ENCODE assay signal across 9 cellular contexts in genomic region chr16:62041401-62041800, GRCh38. TPM values are rescaled to one million over a fixed set of nuclear protein-coding genes. Genes with fewer than 3 reads are reported as not detected.
DNase-seq lines count a peak whose midpoint lies in the region; ATAC-seq lines count a peak whose summit lies in the region.
"Had no signal": no experiment of that assay in that cellular context is flagged by ENCODE, and none has a peak within 500 bp of the region (broad histone marks: within the 10 kb centered on the region; RNA-seq: fewer than 3 reads in every experiment).

No MANE protein-coding gene starts in this region.

- no peaks in the 10 kb centered on the region for H3K79me2 ChIP-seq in Karpas-422 (ENCODE audit: low read length)

- H3K36me3 ChIP-seq in Karpas-422 (ENCODE audit: insufficient read depth, low read length): no peaks in the 10 kb centered on the region
- H3K36me3 ChIP-seq in adipocyte (ENCODE audit: control insufficient read depth, insufficient read depth, low read length, severe bottlenecking): no peaks in the 10 kb centered on the region
- H3K36me3 ChIP-seq in mesenchymal stem cell (ENCODE audit: control insufficient read depth in 1 of 2, insufficient read depth in 2 of 2, low read depth in 1 of 2, low read length in 2 of 2): no peaks in the 10 kb centered on the region

- H3K4me1 ChIP-seq in Karpas-422 (ENCODE audit: low read length) (no peaks in the 10 kb centered on the region), adipocyte (ENCODE audit: control insufficient read depth, insufficient read depth, low read length) (no peaks in the 10 kb centered on the region), mesenchymal stem cell (ENCODE audit: control insufficient read depth, insufficient read depth, low read depth, low read length) (peaks cover 5% of the 10 kb centered on the region)

- WGBS in mesenchymal stem cell: 13% methylated on average over 3 of the region's 4 CpGs

- H2BK5ac ChIP-seq in mesenchymal stem cell (ENCODE audit: low read depth, low read length, poor library complexity, severe bottlenecking): no peak overlapping the region

- H2AK5ac ChIP-seq in mesenchymal stem cell (ENCODE audit: low read length, severe bottlenecking): no peak overlapping the region

- H3K18ac ChIP-seq in mesenchymal stem cell (ENCODE audit: low read depth in 1 of 2, low read length in 2 of 2): no peak overlapping the region

- H3K4me2 ChIP-seq in Karpas-422 (ENCODE audit: low read depth, low read length, poor library complexity, severe bottlenecking): no peak overlapping the region
- H3K4me2 ChIP-seq in mesenchymal stem cell (ENCODE audit: low read length, poor library complexity, severe bottlenecking): no peak overlapping the region

- no peaks in the 10 kb centered on the region for H4K20me1 ChIP-seq in Karpas-422 (ENCODE audit: insufficient read depth, low read depth, low read length)

- H2BK120ac ChIP-seq in mesenchymal stem cell (ENCODE audit: low read depth, low read length): no peak overlapping the region

- H3K79me1 ChIP-seq in mesenchymal stem cell (replicated peaks; ENCODE audit: low read length, poor library complexity, severe bottlenecking): no peaks in the 10 kb centered on the region

- no peak overlapping the region for H3K23ac ChIP-seq in mesenchymal stem cell (ENCODE audit: low read length in 2 of 2)

- H3K9me3 ChIP-seq in Karpas-422 (ENCODE audit: low read length) (peaks cover 17% of the 10 kb centered on the region), adipocyte (ENCODE audit: control insufficient read depth, low read length) (no peaks in the 10 kb centered on the region), mesenchymal stem cell (ENCODE audit: control insufficient read depth, low read length) (no peaks in the 10 kb centered on the region)

- H3K27me3 ChIP-seq in Karpas-422 (ENCODE audit: low read length): no peaks in the 10 kb centered on the region
- H3K27me3 ChIP-seq in adipocyte (replicated peaks; ENCODE audit: control insufficient read depth, insufficient read depth, low read length): peaks cover 30% of the 10 kb centered on the region
- H3K27me3 ChIP-seq in mesenchymal stem cell (ENCODE audit: control insufficient read depth in 1 of 2, insufficient read depth in 1 of 2, low read length in 2 of 2): peaks cover 18 to 20% of the 10 kb centered on the region in 2 experiments

- no peak overlapping the region for H4K8ac ChIP-seq in mesenchymal stem cell (ENCODE audit: low read length)

- H2AFZ ChIP-seq in Karpas-422 (ENCODE audit: low read length): no peak overlapping the region
- no peak overlapping the region for H2AFZ ChIP-seq in mesenchymal stem cell (ENCODE audit: low read depth, low read length)

- no peak overlapping the region for H3K4ac ChIP-seq in mesenchymal stem cell (ENCODE audit: low read depth in 1 of 2, low read length in 2 of 2)

- no peak overlapping the region for H3K27ac ChIP-seq in Karpas-422 (ENCODE audit: low read length)
- no peak overlapping the region for H3K27ac ChIP-seq in mesenchymal stem cell (ENCODE audit: low read length, poor library complexity, severe bottlenecking)

- no peaks in the 10 kb centered on the region for H3K9me2 ChIP-seq in Karpas-422 (replicated peaks; ENCODE audit: insufficient read depth, low read length)

- no peak overlapping the region for H4K91ac ChIP-seq in mesenchymal stem cell (ENCODE audit: low read length)

- H2BK15ac ChIP-seq in mesenchymal stem cell (ENCODE audit: low read depth, poor library complexity, severe bottlenecking): no peak overlapping the region

- DNase-seq in DMS53 (lab: John Stamatoyannopoulos, UW) (peak; percentile 82), Karpas-422 (peak; percentile 44), adipocyte (ENCODE audit: low read depth) (peak; percentile 2), mesenchymal stem cell (peak; percentile 6), ureter (ENCODE audit: low spot score) (no peak), HuH-7.5 (ENCODE audit: low spot score) (no peak)
- no peak for DNase-seq in activated CD4-positive, CD25-positive, alpha-beta regulatory T cell treated with anti-CD3 and anti-CD28 coated beads, Interleukin-2, amount 50 U/mL, for 72 hours
- DNase-seq: naive thymus-derived CD8-positive, alpha-beta T cell had no signal

- no peak overlapping the region for H3K9ac ChIP-seq in Karpas-422 (ENCODE audit: low read length)
- no peak overlapping the region for H3K9ac ChIP-seq in adipocyte (ENCODE audit: low read length)
- no peak overlapping the region for H3K9ac ChIP-seq in mesenchymal stem cell (ENCODE audit: low read length)

- no peak for ATAC-seq in GM18873 (IDR thresholded peaks at IDR 0.05; ENCODE audit: low FRiP score, unreplicated experiment)
- ATAC-seq: naive thymus-derived CD8-positive, alpha-beta T cell had no signal

- H2BK12ac ChIP-seq in mesenchymal stem cell (ENCODE audit: low read length in 2 of 2): no peak overlapping the region

- H3K4me3 ChIP-seq in Karpas-422 (ENCODE audit: low read length) (no peak overlapping the region), adipocyte (ENCODE audit: low read length) (no peak overlapping the region), mesenchymal stem cell (ENCODE audit: insufficient read depth in 1 of 2, low read depth in 1 of 2, low read length in 2 of 2) (no peak overlapping the region)

- H3K14ac ChIP-seq in mesenchymal stem cell (ENCODE audit: low read length in 2 of 2): no peak overlapping the region

RNA-seq across cellular contexts. Expression of gene CDH8, which starts 5.2 kb away (rescaled TPM):
- not detected in 2 replicates for total RNA-seq in Karpas-422 (2014; rRNA removed; shearing (Covaris generic); ENCODE audit: low replicate concordance)
- 0.61 TPM for polyA plus RNA-seq in mesenchymal stem cell (2013, experiment 1 of 2)
- polyA plus RNA-seq in mesenchymal stem cell (2013, experiment 2 of 2): 0.33 TPM
- total RNA-seq in ureter: 12.3 TPM
- polyA plus RNA-seq: naive thymus-derived CD8-positive, alpha-beta T cell had no signal

Comparison
In these comparisons a context has a peak if more than half of its experiments do, and no peak if none do; other contexts are left out.
1. DNase-seq: peak in DMS53 (single experiment), Karpas-422 (single experiment), adipocyte (single experiment) and mesenchymal stem cell (single experiment); none in activated CD4-positive, CD25-positive, alpha-beta regulatory T cell treated with anti-CD3 and anti-CD28 coated beads, Interleukin-2, amount 50 U/mL, for 72 hours (single experiment), ureter (single experiment) and HuH-7.5 (single experiment).
2. RNA of gene CDH8, which starts 5.2 kb away (total RNA-seq): 12.3 TPM in ureter (single experiment); not detected in Karpas-422; every median in the first group is over 10 times any median in the second.